8 cellular contexts compared by ENCODE assay signal in the genomic region with DNA sequence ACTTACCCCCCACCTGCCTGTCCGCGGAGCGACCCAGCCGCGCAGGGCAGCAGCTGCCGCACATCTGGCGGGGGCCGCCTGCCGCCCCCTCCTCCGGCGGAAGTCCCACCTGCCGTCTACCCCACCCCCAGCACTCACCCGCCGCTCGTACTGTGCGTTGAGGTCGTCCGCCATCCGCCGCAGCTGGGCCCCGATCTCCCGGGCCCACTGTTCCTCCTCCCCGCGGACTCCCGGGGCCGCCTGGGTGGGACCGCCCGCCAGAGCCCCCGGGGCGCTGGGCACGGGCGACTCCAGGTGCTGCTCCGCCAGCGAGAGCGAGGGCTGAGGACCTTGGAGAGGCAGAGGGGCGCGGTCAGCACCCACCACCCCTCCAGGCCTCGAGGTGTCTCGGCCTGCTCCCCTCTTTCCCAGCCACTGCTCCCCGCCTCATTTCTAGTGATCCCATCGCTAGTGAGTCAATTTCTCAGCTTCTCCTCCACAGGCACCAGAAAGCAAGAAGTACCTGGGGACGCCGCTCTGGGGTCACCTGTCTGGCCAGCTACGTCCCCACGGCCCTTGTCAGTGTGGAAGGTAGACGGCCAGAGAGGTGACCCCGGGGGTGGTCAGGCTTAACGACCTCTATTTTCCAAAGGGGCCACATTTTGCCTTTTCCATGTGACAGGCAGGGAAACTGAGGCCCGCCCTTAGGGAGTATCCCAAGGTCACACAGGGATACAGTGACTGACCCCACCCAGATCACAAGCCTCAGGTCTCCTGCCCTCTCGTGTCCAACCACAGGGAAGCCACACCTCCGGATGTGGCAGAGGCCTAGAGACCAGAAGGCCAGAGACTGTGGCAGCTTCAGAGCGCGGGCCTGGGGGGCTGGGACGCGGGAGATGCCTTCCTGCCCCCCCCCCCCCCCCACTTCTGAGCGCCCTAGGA. TPM values are rescaled to one million over a fixed set of nuclear protein-coding genes. Genes with fewer than 3 reads are reported as not detected.
DNase-seq lines count a peak whose midpoint lies in the region; ATAC-seq and TF ChIP-seq lines count a peak whose summit lies in the region.

No MANE protein-coding gene starts in this region.

- TF ChIP-seq POLR2A in GM18505 (IDR thresholded peaks at IDR 0.05; ENCODE audit: borderline replicate concordance, extremely low read depth, insufficient read depth, insufficient read length), result peak; percentile 57

- H3K4me1 Mint-ChIP-seq in activated naive CD8-positive, alpha-beta T cell treated with anti-CD3 and anti-CD28 coated beads, Interleukin-2, amount 50 U/mL, for 24 hours, result peaks cover 24% of the 10 kb centered on the region

- H3K79me1 ChIP-seq in trophoblast cell (ENCODE audit: low read length), result peaks cover 42% of the 10 kb centered on the region

- H3K9me3 Mint-ChIP-seq in activated naive CD8-positive, alpha-beta T cell treated with anti-CD3 and anti-CD28 coated beads, Interleukin-2, amount 50 U/mL, for 24 hours, result peaks cover 3% of the 10 kb centered on the region

- no peaks in the 10 kb centered on the region for H3K27me3 ChIP-seq in trophoblast cell (ENCODE audit: insufficient read depth, low read length)

- intact Hi-C loops in cardiac septum (cut with DNase I), result loop anchor here (2.0 kb wide), 1 partner anchor 30 kb away; the partner anchor contains the start of gene CCDC9

- H3K18ac ChIP-seq in trophoblast cell (ENCODE audit: low read length), result peak overlapping the region; percentile 82

- peaks cover 4% of the 10 kb centered on the region for H3K36me3 Mint-ChIP-seq in activated naive CD8-positive, alpha-beta T cell treated with anti-CD3 and anti-CD28 coated beads, Interleukin-2, amount 50 U/mL, for 24 hours (ENCODE audit: low read depth)

- peak overlapping the region; percentile 45 for H4K12ac ChIP-seq in trophoblast cell (ENCODE audit: low read depth, low read length)

- H3K4me3 ChIP-seq in trophoblast cell (ENCODE audit: low read depth, low read length), result peak overlapping the region; percentile 32

- peak overlapping the region; percentile 77 for H2BK120ac ChIP-seq in trophoblast cell (ENCODE audit: insufficient read depth, low read length, poor library complexity)

- H2AK5ac ChIP-seq in trophoblast cell (ENCODE audit: low read length), result peak overlapping the region; percentile 55

- H3K9ac ChIP-seq in trophoblast cell (ENCODE audit: low read length), result peak overlapping the region; percentile 65

- H3K4me1 ChIP-seq in trophoblast cell (ENCODE audit: control insufficient read depth in 1 of 2, insufficient read depth in 2 of 2, low read length in 2 of 2), result peaks cover 22 to 37% of the 10 kb centered on the region in 2 experiments

- no peaks in the 10 kb centered on the region for H3K27me3 Mint-ChIP-seq in activated naive CD8-positive, alpha-beta T cell treated with anti-CD3 and anti-CD28 coated beads, Interleukin-2, amount 50 U/mL, for 24 hours

- H3K36me3 ChIP-seq in trophoblast cell (ENCODE audit: control insufficient read depth in 1 of 2, insufficient read depth in 2 of 2, low read length in 2 of 2), result peaks cover 10 to 13% of the 10 kb centered on the region in 2 experiments

- H3K4me2 ChIP-seq in trophoblast cell (ENCODE audit: low read length), result peak overlapping the region; percentile 85

- peak overlapping the region; percentile 54 for H3K14ac ChIP-seq in trophoblast cell (ENCODE audit: low read length)

- peak overlapping the region; percentile 41 for H2AFZ ChIP-seq in trophoblast cell (ENCODE audit: insufficient read depth, low read length, poor library complexity)

- DNase-seq in Ammon's horn (ENCODE audit: low spot score) (peak; percentile 59), OCI-M1 (lab: John Stamatoyannopoulos, UW) (peak; percentile 99), cardiac septum (ENCODE audit: low spot score) (peak; percentile 97), trophoblast cell (peak; percentile 49 to 57)
- DNase-seq in activated naive CD8-positive, alpha-beta T cell treated with anti-CD3 and anti-CD28 coated beads, Interleukin-2, amount 50 U/mL, for 24 hours, result peak; percentile 68

- peak overlapping the region; percentile 76 for H3K4me3 Mint-ChIP-seq in activated naive CD8-positive, alpha-beta T cell treated with anti-CD3 and anti-CD28 coated beads, Interleukin-2, amount 50 U/mL, for 24 hours

- WGBS in trophoblast cell (ENCODE audit: extremely low coverage, insufficient coverage, insufficient read length), result no CpG with 5 or more reads among the region's 56 CpGs

- H3K9me3 ChIP-seq in trophoblast cell (ENCODE audit: insufficient read depth, low read depth, low read length), result no peaks in the 10 kb centered on the region

- peak overlapping the region; percentile 85 for H3K27ac Mint-ChIP-seq in activated naive CD8-positive, alpha-beta T cell treated with anti-CD3 and anti-CD28 coated beads, Interleukin-2, amount 50 U/mL, for 24 hours

- ATAC-seq in GM18505 (IDR thresholded peaks at IDR 0.05; ENCODE audit: unreplicated experiment) (peak; percentile 13), HG03103 (IDR thresholded peaks at IDR 0.05; ENCODE audit: low read depth, unreplicated experiment) (peak; percentile 16), GM21786 (IDR thresholded peaks at IDR 0.05; ENCODE audit: unreplicated experiment) (no peak)
- peak; percentile 11 for ATAC-seq in activated naive CD8-positive, alpha-beta T cell treated with anti-CD3 and anti-CD28 coated beads, Interleukin-2, amount 50 U/mL, for 24 hours

- no peak overlapping the region for H3K23ac ChIP-seq in trophoblast cell (ENCODE audit: low read length)

- H3K4ac ChIP-seq in trophoblast cell (ENCODE audit: low read depth, low read length), result peak overlapping the region; percentile 70

- peaks cover 21% of the 10 kb centered on the region for H3K79me2 ChIP-seq in trophoblast cell (ENCODE audit: control insufficient read depth, insufficient read depth, low read length, poor library complexity)

- peak overlapping the region; percentile 68 for H2BK12ac ChIP-seq in trophoblast cell (ENCODE audit: low read length)

- peak overlapping the region; percentile 33 for H4K8ac ChIP-seq in trophoblast cell (ENCODE audit: low read depth, low read length)

- H2BK5ac ChIP-seq in trophoblast cell (ENCODE audit: low read depth, low read length, poor library complexity), result peak overlapping the region; percentile 64

- H3K27ac ChIP-seq in trophoblast cell (ENCODE audit: low read depth, low read length), result peak overlapping the region; percentile 98

- peak overlapping the region; percentile 96 for H4K91ac ChIP-seq in trophoblast cell (ENCODE audit: low read depth, low read length)

RNA-seq across cellular contexts. Expression of gene BBC3, which starts 4.3 kb away (rescaled TPM):
- total RNA-seq in cardiac septum, result 4.4 TPM
- 11.7 and 11.8 TPM in 2 replicates for polyA plus RNA-seq in trophoblast cell (2013)

RNA-seq across cellular contexts. Expression of gene CCDC9, which starts 29.6 kb away (rescaled TPM):
- 23.1 TPM for total RNA-seq in cardiac septum
- polyA plus RNA-seq in trophoblast cell (2013), result 57.9 and 62.1 TPM in 2 replicates

RNA-seq across cellular contexts. Expression of gene INAFM1, which starts 48.0 kb away (rescaled TPM):
- 18.0 TPM for total RNA-seq in cardiac septum
- polyA plus RNA-seq in trophoblast cell (2013), result 13.7 and 14.5 TPM in 2 replicates
